ENCODE assay signal across 12 cellular contexts in the genomic region with DNA sequence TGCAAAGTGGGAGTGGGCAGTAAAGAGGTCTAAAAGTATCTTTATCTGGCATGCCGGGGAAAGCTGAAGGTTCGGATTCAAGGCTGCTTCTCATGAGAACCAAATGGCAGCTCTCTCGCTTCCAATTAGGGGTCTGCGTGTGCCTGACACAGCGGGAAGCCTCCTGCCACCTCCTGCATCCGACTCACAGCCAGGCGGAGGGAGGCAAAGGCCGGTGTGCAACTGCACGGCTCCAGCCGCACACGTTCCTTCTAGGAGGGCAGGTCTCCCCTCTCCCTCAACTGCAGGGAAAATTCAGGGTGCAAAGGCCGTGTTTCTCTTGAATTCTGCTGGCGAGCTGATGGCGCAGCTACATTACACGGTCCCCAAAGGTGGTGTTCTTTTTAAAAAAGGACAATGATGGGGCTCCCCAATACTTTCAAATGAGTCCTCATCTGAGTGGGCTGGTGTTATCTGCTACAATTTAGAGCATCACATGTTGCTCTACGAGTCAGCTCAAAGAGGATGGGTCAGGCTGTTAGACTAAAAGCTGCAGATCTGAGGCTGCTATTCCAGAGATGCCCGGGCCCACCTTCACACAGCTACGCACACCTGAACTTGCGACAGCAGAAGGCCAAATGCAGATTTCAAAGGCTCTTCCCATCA.
DNase-seq lines count a peak whose midpoint lies in the region; ATAC-seq and TF ChIP-seq lines count a peak whose summit lies in the region.
"Had no signal": no experiment of that assay in that cellular context is flagged by ENCODE, and none has a peak within 500 bp of the region (broad histone marks: within the 10 kb centered on the region; RNA-seq: fewer than 3 reads in every experiment).

No MANE protein-coding gene starts in this region.

- no peaks in the 10 kb centered on the region for H3K79me1 ChIP-seq in neuronal stem cell (ENCODE audit: low read depth, low read length)

- H3K9me3 ChIP-seq in neuronal stem cell (replicated peaks in 1 of 2; ENCODE audit: control insufficient read depth in 2 of 2, insufficient read depth in 1 of 2, low read depth in 1 of 2, low read length in 2 of 2) (no peaks in the 10 kb centered on the region), tibial artery (no peaks in the 10 kb centered on the region)
- H3K9me3 ChIP-seq: prostate gland had no signal

- H2AK5ac ChIP-seq in neuronal stem cell (ENCODE audit: low read depth, low read length): no peak overlapping the region

- no peak overlapping the region for H2BK12ac ChIP-seq in neuronal stem cell (ENCODE audit: low read length)

- peak overlapping the region; percentile 35 for H2BK15ac ChIP-seq in neuronal stem cell (ENCODE audit: low read length)

- H3K27me3 ChIP-seq in neuronal stem cell (ENCODE audit: control insufficient read depth in 3 of 3, insufficient read depth in 3 of 3, low read depth in 1 of 3, low read length in 3 of 3): no peaks in the 10 kb centered on the region
- H3K27me3 ChIP-seq in tibial artery: no peaks in the 10 kb centered on the region

- H3K14ac ChIP-seq in neuronal stem cell (ENCODE audit: low read length): no peak overlapping the region

- H3K4me1 ChIP-seq in neuronal stem cell (ENCODE audit: control insufficient read depth in 2 of 2, insufficient read depth in 1 of 2, low read depth in 1 of 2, low read length in 2 of 2): peaks cover 2 to 19% of the 10 kb centered on the region in 2 donors
- peaks cover 0 to 56% (median 47%) of the 10 kb centered on the region in 4 donors for H3K4me1 ChIP-seq in tibial artery
- H3K4me1 ChIP-seq: prostate gland had no signal

- H3K4ac ChIP-seq in neuronal stem cell (ENCODE audit: low read length): no peak overlapping the region

- no peak overlapping the region for H3K23ac ChIP-seq in neuronal stem cell (ENCODE audit: low read depth, low read length, poor library complexity)

- H2BK5ac ChIP-seq in neuronal stem cell (ENCODE audit: low read length): no peak overlapping the region

- H2AFZ ChIP-seq in neuronal stem cell (ENCODE audit: low read length): no peak overlapping the region

- H4K91ac ChIP-seq in neuronal stem cell (ENCODE audit: low read depth, low read length, poor library complexity): no peak overlapping the region

- WGBS in neuronal stem cell (ENCODE audit: extremely low coverage in 2 of 2, insufficient read length in 2 of 2, insufficient replicate concordance in 1 of 2), 2 donors: no CpG with 5 or more reads among the region's 19 CpGs

- H3K4me3 ChIP-seq in neuronal stem cell (ENCODE audit: low read length in 2 of 2) (no peak overlapping the region), tibial artery (no peak overlapping the region)
- H3K4me3 ChIP-seq: prostate gland had no signal

- H3K18ac ChIP-seq in neuronal stem cell (ENCODE audit: low read length): peak overlapping the region; percentile 87

- intact Hi-C loops in tibial artery (cut with DNase I; ENCODE audit: low total_unique reads): loop anchor here (10.0 kb wide), 1 partner anchor 230 kb away; a partner anchor contains a TSS

- H2BK120ac ChIP-seq in neuronal stem cell (ENCODE audit: low read depth, low read length): no peak overlapping the region

- no peak for ATAC-seq in HG02798 (IDR thresholded peaks at IDR 0.05; ENCODE audit: poor library complexity, unreplicated experiment)

- H3K4me2 ChIP-seq in neuronal stem cell (ENCODE audit: insufficient read depth, low read length, poor library complexity, severe bottlenecking): no peak overlapping the region

- DNase-seq in epithelial cell of prostate (ENCODE audit: low read depth, low spot score): no peak
- no peak for DNase-seq in neuronal stem cell (ENCODE audit: low spot score)
- DNase-seq in tibial artery: no peak
- no peak for DNase-seq in activated CD8-positive, alpha-beta memory T cell treated with anti-CD3 and anti-CD28 coated beads, Interleukin-2, amount 50 U/mL, for 48 hours
- no peak for DNase-seq in stimulated activated naive CD4-positive, alpha-beta T cell (lab: John Stamatoyannopoulos, UW)
- DNase-seq: activated CD4-positive, CD25-positive, alpha-beta regulatory T cell treated with anti-CD3 and anti-CD28 coated beads, Interleukin-2, amount 50 U/mL, for 72 hours; activated effector memory CD4-positive, alpha-beta T cell treated with Interleukin-2 at 50 U/mL for 16 hours; kidney glomerular epithelial cell; NCI-H1694 had no signal

- no peak overlapping the region for H3K9ac ChIP-seq in neuronal stem cell (ENCODE audit: low read depth, low read length, poor library complexity)

- H3K36me3 ChIP-seq in neuronal stem cell (replicated peaks in 1 of 2; ENCODE audit: control insufficient read depth in 2 of 2, insufficient read depth in 2 of 2, low read length in 2 of 2) (no peaks in the 10 kb centered on the region), tibial artery (no peaks in the 10 kb centered on the region)
- H3K36me3 ChIP-seq: prostate gland had no signal

- H3K27ac ChIP-seq in angular gyrus (ENCODE audit: low read depth, low read length) (peak overlapping the region; percentile 79), epithelial cell of prostate (peak overlapping the region; percentile 13), neuronal stem cell (replicated peaks; ENCODE audit: low read length) (no peak overlapping the region), tibial artery (peak overlapping the region; percentile 83 to 84)
- H3K27ac ChIP-seq: prostate gland had no signal

- no peak for TF ChIP-seq CTCF in tibial artery (IDR thresholded peaks at IDR 0.05)

- no peak overlapping the region for H4K8ac ChIP-seq in neuronal stem cell (ENCODE audit: low read depth, low read length)
